16 cellular contexts compared by ENCODE assay signal in genomic region chr13:43200307-43200706, GRCh38.
DNase-seq lines count a peak whose midpoint lies in the region; ATAC-seq and TF ChIP-seq lines count a peak whose summit lies in the region.
"Had no signal": no experiment of that assay in that cellular context is flagged by ENCODE, and none has a peak within 500 bp of the region (broad histone marks: within the 10 kb centered on the region; RNA-seq: fewer than 3 reads in every experiment).

No MANE protein-coding gene starts in this region.

- H3K4me1 Mint-ChIP-seq in H9: no peaks in the 10 kb centered on the region
- H3K4me1 Mint-ChIP-seq: B cell had no signal

- H3K27ac ChIP-seq in cardiac muscle cell (peak overlapping the region; percentile 80), trophoblast cell (ENCODE audit: low read depth, low read length) (no peak overlapping the region), H9 (ENCODE audit: insufficient read length, low read depth, low read length) (no peak overlapping the region)
- H3K27ac ChIP-seq: 22Rv1; A549; BLaER1 treated with 17β-estradiol and CSF1 and Interleukin-3, amounts not matched to agents 10 nM and 100 nM; C4-2B had no signal

- H3K23me2 ChIP-seq in H9 (ENCODE audit: insufficient read length, low read depth, low read length, poor library complexity, severe bottlenecking): no peaks in the 10 kb centered on the region

- H3K4me2 ChIP-seq in trophoblast cell (ENCODE audit: low read length): no peak overlapping the region
- no peak overlapping the region for H3K4me2 ChIP-seq in H9 (ENCODE audit: insufficient read depth, insufficient read length, low read length)
- H3K4me2 ChIP-seq: A549; BLaER1 treated with 17β-estradiol and CSF1 and Interleukin-3, amounts not matched to agents 10 nM and 100 nM had no signal

- peak overlapping the region; percentile 18 for H2BK5ac ChIP-seq in trophoblast cell (ENCODE audit: low read depth, low read length, poor library complexity)
- no peak overlapping the region for H2BK5ac ChIP-seq in H9 (ENCODE audit: insufficient read length, low read length)

- H3K36me3 Mint-ChIP-seq in H9 (ENCODE audit: insufficient read depth in 1 of 3, low read depth in 3 of 3): no peaks in the 10 kb centered on the region; a peak in 1 of 7 replicates
- H3K36me3 Mint-ChIP-seq: CD8-positive, alpha-beta T cell had no signal

- H4K20me1 ChIP-seq in H9 (ENCODE audit: control insufficient read depth, insufficient read depth, insufficient read length): no peaks in the 10 kb centered on the region
- H4K20me1 ChIP-seq: BLaER1 treated with 17β-estradiol and CSF1 and Interleukin-3, amounts not matched to agents 10 nM and 100 nM had no signal

- no peak overlapping the region for H2BK120ac ChIP-seq in trophoblast cell (ENCODE audit: insufficient read depth, low read length, poor library complexity)
- no peak overlapping the region for H2BK120ac ChIP-seq in H9 (ENCODE audit: low read depth, low read length, poor library complexity, severe bottlenecking)

- H3K27me3 Mint-ChIP-seq in H9 (ENCODE audit: low read depth): peaks cover 20% of the 10 kb centered on the region

- H3K18ac ChIP-seq in trophoblast cell (ENCODE audit: low read length): no peak overlapping the region
- H3K18ac ChIP-seq in H9 (ENCODE audit: insufficient read length, low read depth, low read length): no peak overlapping the region

- H3K9me3 Mint-ChIP-seq in H9: peaks cover 10 to 13% of the 10 kb centered on the region in 2 experiments

- TF ChIP-seq CTCF in cardiac muscle cell (IDR thresholded peaks at IDR 0.05; ENCODE audit: low read depth, low read length) (no peak), H9 (conservative IDR thresholded peaks at IDR 0.05) (no peak)

- no peak overlapping the region for H3K4me3 Mint-ChIP-seq in H9
- H3K4me3 Mint-ChIP-seq: B cell; CD4-positive, alpha-beta T cell; CD8-positive, alpha-beta T cell had no signal

- H3K36me3 ChIP-seq in cardiac muscle cell (no peaks in the 10 kb centered on the region), trophoblast cell (ENCODE audit: control insufficient read depth in 1 of 2, insufficient read depth in 2 of 2, low read length in 2 of 2) (no peaks in the 10 kb centered on the region)
- H3K36me3 ChIP-seq: BLaER1 treated with 17β-estradiol and CSF1 and Interleukin-3, amounts not matched to agents 10 nM and 100 nM had no signal

- no peak overlapping the region for H3K56ac ChIP-seq in H9 (ENCODE audit: insufficient read length, low read depth, low read length)

- no peak for ATAC-seq in left ventricle myocardium superior
- no peak for ATAC-seq in GM21360 (IDR thresholded peaks at IDR 0.05; ENCODE audit: unreplicated experiment)
- ATAC-seq: A549; CD8-positive, alpha-beta T cell had no signal

- no peak overlapping the region for H2BK20ac ChIP-seq in H9 (ENCODE audit: low read depth, low read length, poor library complexity, severe bottlenecking)

- H2AK5ac ChIP-seq in trophoblast cell (ENCODE audit: low read length): no peak overlapping the region
- H2AK5ac ChIP-seq in H9 (ENCODE audit: insufficient read length, low read length): no peak overlapping the region

- H3T11ph ChIP-seq in H9 (ENCODE audit: low read length): no peak overlapping the region

- H3K4me3 ChIP-seq in cardiac muscle cell (no peak overlapping the region), trophoblast cell (ENCODE audit: low read depth, low read length) (no peak overlapping the region)
- H3K4me3 ChIP-seq: A549; BLaER1 treated with 17β-estradiol and CSF1 and Interleukin-3, amounts not matched to agents 10 nM and 100 nM had no signal

- H3K79me2 ChIP-seq in trophoblast cell (ENCODE audit: control insufficient read depth, insufficient read depth, low read length, poor library complexity): no peaks in the 10 kb centered on the region
- no peaks in the 10 kb centered on the region for H3K79me2 ChIP-seq in H9 (ENCODE audit: insufficient read depth, low read length)

- H3K79me1 ChIP-seq in trophoblast cell (ENCODE audit: low read length): peaks cover 2% of the 10 kb centered on the region
- no peaks in the 10 kb centered on the region for H3K79me1 ChIP-seq in H9 (ENCODE audit: insufficient read depth, low read depth, low read length, poor library complexity, severe bottlenecking)

- H3K14ac ChIP-seq in trophoblast cell (ENCODE audit: low read length) (no peak overlapping the region), H9 (ENCODE audit: insufficient read depth, low read length) (no peak overlapping the region)

- H4K12ac ChIP-seq in trophoblast cell (ENCODE audit: low read depth, low read length): no peak overlapping the region

- H3K23ac ChIP-seq in trophoblast cell (ENCODE audit: low read length) (no peak overlapping the region), H9 (ENCODE audit: insufficient read length, low read depth, low read length) (no peak overlapping the region)

- H4K8ac ChIP-seq in trophoblast cell (ENCODE audit: low read depth, low read length) (no peak overlapping the region), H9 (replicated peaks; ENCODE audit: insufficient read length, low read depth, low read length) (no peak overlapping the region)

- DNase-seq in cardiac muscle cell (ENCODE audit: low read depth in 1 of 2, low spot score in 1 of 2) (no peak), left ventricle myocardium superior (no peak), trophoblast cell (no peak), H9 (no peak)
- DNase-seq: AML-193; Calu3; CD4-positive, alpha-beta T cell; CD8-positive, alpha-beta T cell; DMS79 treated with DMSO at 0.1 percent for 48 hours; GF-D8 had no signal

- no peak overlapping the region for H4K5ac ChIP-seq in H9 (ENCODE audit: insufficient read length, low read depth, low read length)

- no peak overlapping the region for H3K9ac ChIP-seq in trophoblast cell (ENCODE audit: low read length)
- H3K9ac ChIP-seq in H9 (ENCODE audit: extremely low read depth, insufficient read length, low read length): no peak overlapping the region
- H3K9ac ChIP-seq: BLaER1 treated with 17β-estradiol and CSF1 and Interleukin-3, amounts not matched to agents 10 nM and 100 nM had no signal

- H3K4me1 ChIP-seq in cardiac muscle cell (ENCODE audit: low read depth) (peaks cover 38% of the 10 kb centered on the region), trophoblast cell (ENCODE audit: control insufficient read depth in 1 of 2, insufficient read depth in 2 of 2, low read length in 2 of 2) (peaks cover under 1 to 1% of the 10 kb centered on the region in 2 experiments), H9 (ENCODE audit: insufficient read depth, low read length) (no peaks in the 10 kb centered on the region)
- H3K4me1 ChIP-seq: A549; BLaER1 treated with 17β-estradiol and CSF1 and Interleukin-3, amounts not matched to agents 10 nM and 100 nM had no signal

- intact Hi-C loops in left ventricle myocardium superior (cut with micrococcal nuclease): loop anchor here (10.0 kb wide), 1 partner anchor 594 kb away; no protein-coding TSS in a partner anchor

- H3K4ac ChIP-seq in trophoblast cell (ENCODE audit: low read depth, low read length) (no peak overlapping the region), H9 (ENCODE audit: low read depth, low read length) (no peak overlapping the region)

- H4K91ac ChIP-seq in trophoblast cell (ENCODE audit: low read depth, low read length): peak overlapping the region; percentile 25
- H4K91ac ChIP-seq in H9 (ENCODE audit: insufficient read length, low read depth, low read length): no peak overlapping the region

- H2BK12ac ChIP-seq in trophoblast cell (ENCODE audit: low read length): no peak overlapping the region
- H2BK12ac ChIP-seq in H9 (ENCODE audit: insufficient read length, low read depth, low read length): no peak overlapping the region

- no peak overlapping the region for H2BK15ac ChIP-seq in H9 (ENCODE audit: low read depth, low read length)

- H3K27ac Mint-ChIP-seq in H9: no peak overlapping the region
- H3K27ac Mint-ChIP-seq: B cell; CD4-positive, alpha-beta T cell; CD8-positive, alpha-beta T cell had no signal

- H3K27me3 ChIP-seq in cardiac muscle cell (no peaks in the 10 kb centered on the region), trophoblast cell (ENCODE audit: insufficient read depth, low read length) (no peaks in the 10 kb centered on the region), H9 (ENCODE audit: insufficient read depth, low read length) (no peaks in the 10 kb centered on the region)
- H3K27me3 ChIP-seq: BLaER1 treated with 17β-estradiol and CSF1 and Interleukin-3, amounts not matched to agents 10 nM and 100 nM had no signal

- H2AFZ ChIP-seq in trophoblast cell (ENCODE audit: insufficient read depth, low read length, poor library complexity) (no peak overlapping the region), H9 (ENCODE audit: low read length) (no peak overlapping the region)

- H3K9me3 ChIP-seq in cardiac muscle cell (ENCODE audit: low read depth) (no peaks in the 10 kb centered on the region), trophoblast cell (ENCODE audit: insufficient read depth, low read depth, low read length) (no peaks in the 10 kb centered on the region), H9 (ENCODE audit: control insufficient read depth, low read depth, low read length) (peaks cover 4% of the 10 kb centered on the region)
- H3K9me3 ChIP-seq: A549 had no signal

- WGBS in trophoblast cell (ENCODE audit: extremely low coverage, insufficient coverage, insufficient read length): no CpG with 5 or more reads among the region's 1 CpG
- no CpG with 5 or more reads among the region's 1 CpG for WGBS in H9 (ENCODE audit: extremely low coverage, insufficient read length, low lambda C conversion rate)
